8 cellular contexts compared by ENCODE assay signal in genomic region chr13:52128714-52129700, GRCh38. TPM values are rescaled to one million over a fixed set of nuclear protein-coding genes. Genes with fewer than 3 reads are reported as not detected.
DNase-seq lines count a peak whose midpoint lies in the region; ATAC-seq and TF ChIP-seq lines count a peak whose summit lies in the region.

TSS of gene NEK5 (minus strand) at chr13:52129073. CDS start at chr13:52127482, 1,591 bp downstream.

- H3K79me2 ChIP-seq in neural progenitor cell (ENCODE audit: low read depth), result no peaks in the 10 kb centered on the region

- POLR2A ChIA-PET in CD8-positive, alpha-beta T cell (lab: Charles Lee), result interaction anchor here (0.6 to 0.9 kb wide), 2 partner anchors 31 to 1217 kb away, joined by 3 to 4 read pairs; no protein-coding TSS in a partner anchor

- H3K9me3 Mint-ChIP-seq in CD8-positive, alpha-beta T cell, result no peaks in the 10 kb centered on the region
- H3K9me3 Mint-ChIP-seq in neural progenitor cell, result peaks cover 7% of the 10 kb centered on the region

- H3K36me3 ChIP-seq in CD8-positive, alpha-beta T cell (ENCODE audit: insufficient read depth, low read length), result no peaks in the 10 kb centered on the region
- H3K36me3 ChIP-seq in Peyer's patch (peaks cover 0 to 35% (median 0%) of the 10 kb centered on the region in 3 donors), neural progenitor cell (no peaks in the 10 kb centered on the region)

- H3K4me1 Mint-ChIP-seq in CD8-positive, alpha-beta T cell (ENCODE audit: low read depth), result peaks cover 16% of the 10 kb centered on the region
- H3K4me1 Mint-ChIP-seq in neural progenitor cell, result peaks cover 17% of the 10 kb centered on the region

- H3K9me3 ChIP-seq in CD8-positive, alpha-beta T cell (ENCODE audit: low read length), result no peaks in the 10 kb centered on the region
- H3K9me3 ChIP-seq in Peyer's patch (no peaks in the 10 kb centered on the region), neural progenitor cell (ENCODE audit: low read depth) (no peaks in the 10 kb centered on the region)

- peak within 1 kb of the TSS; percentile 79 for H2AFZ ChIP-seq in neural progenitor cell (replicated peaks)

- H3K4me1 ChIP-seq in CD8-positive, alpha-beta T cell (ENCODE audit: insufficient read depth, low read length), result peaks cover 16% of the 10 kb centered on the region
- H3K4me1 ChIP-seq in Peyer's patch (peaks cover 0 to 14% (median 5%) of the 10 kb centered on the region in 4 donors), neural progenitor cell (no peaks in the 10 kb centered on the region)

- peaks cover 5% of the 10 kb centered on the region for H3K27me3 ChIP-seq in CD8-positive, alpha-beta T cell (ENCODE audit: insufficient read depth, low read length)
- no peaks in the 10 kb centered on the region for H3K27me3 ChIP-seq in Peyer's patch
- H3K27me3 ChIP-seq in neural progenitor cell, result peaks cover 21% of the 10 kb centered on the region

- CTCF ChIA-PET in CD8-positive, alpha-beta T cell (lab: Charles Lee), result interaction anchor here (0.9 to 3.2 kb wide), 7 partner anchors 9 to 233 kb away, joined by 3 to 40 read pairs (median 4); partner anchors contain the start of gene ALG11

- H3K4me3 Mint-ChIP-seq in CD8-positive, alpha-beta T cell, result peak within 1 kb of the TSS; percentile 83
- H3K4me3 Mint-ChIP-seq in neural progenitor cell, result peak within 1 kb of the TSS; percentile 92

- H4K20me1 ChIP-seq in neural progenitor cell (ENCODE audit: low read depth), result no peaks in the 10 kb centered on the region

- intact Hi-C loops in CD8-positive, alpha-beta T cell (cut with DNase I, micrococcal nuclease), result loop anchor here (1.0 to 5.0 kb wide), 7 partner anchors 128 to 682 kb away; partner anchors contain the start of gene VPS36 (in 1 of the 2)

- H3K4me3 ChIP-seq in CD8-positive, alpha-beta T cell (ENCODE audit: low read depth, low read length), result peak within 1 kb of the TSS; percentile 62
- H3K4me3 ChIP-seq in Peyer's patch, result peak within 1 kb of the TSS; percentile 46 to 83 (median 59)
- peak within 1 kb of the TSS; percentile 64 for H3K4me3 ChIP-seq in neural progenitor cell

- H3K4me2 ChIP-seq in neural progenitor cell, result peak within 1 kb of the TSS; percentile 85

- peak; percentile 83 for ATAC-seq in CD8-positive, alpha-beta T cell
- ATAC-seq in GM19351 (IDR thresholded peaks at IDR 0.05; ENCODE audit: unreplicated experiment), result peak; percentile 68
- peak; percentile 75 for ATAC-seq in HG03460 (IDR thresholded peaks at IDR 0.05; ENCODE audit: unreplicated experiment)

- no peak within 1 kb of the TSS for H3K27ac ChIP-seq in CD8-positive, alpha-beta T cell (ENCODE audit: low read depth, low read length)
- peak within 1 kb of the TSS in 1 of 4 donors; percentile 21 for H3K27ac ChIP-seq in Peyer's patch
- no peak within 1 kb of the TSS for H3K27ac ChIP-seq in neural progenitor cell
- H3K27ac ChIP-seq in substantia nigra (ENCODE audit: low read depth, low read length, poor library complexity, severe bottlenecking), result peak within 1 kb of the TSS; percentile 10

- H3F3A ChIP-seq in neural progenitor cell (ENCODE audit: low read depth), result peaks cover 3% of the 10 kb centered on the region

- H3K27me3 Mint-ChIP-seq in CD8-positive, alpha-beta T cell (ENCODE audit: low read depth), result peaks cover 16% of the 10 kb centered on the region
- H3K27me3 Mint-ChIP-seq in neural progenitor cell (ENCODE audit: insufficient read depth, low read depth), result peaks cover 4% of the 10 kb centered on the region

- no peaks in the 10 kb centered on the region for H3K36me3 Mint-ChIP-seq in CD8-positive, alpha-beta T cell
- H3K36me3 Mint-ChIP-seq in neural progenitor cell, result peaks cover 31% of the 10 kb centered on the region

- TF ChIP-seq CTCF in CD8-positive, alpha-beta T cell (IDR thresholded peaks at IDR 0.05), result peak; percentile 46
- TF ChIP-seq CTCF in Peyer's patch (IDR thresholded peaks at IDR 0.05), result peak in 5 of 6 experiments; percentile 22 to 82 (median 73)
- peak; percentile 78 for TF ChIP-seq CTCF in neural progenitor cell (IDR thresholded peaks at IDR 0.05)

- peak; percentile 6 to 69 (median 37) for DNase-seq in CD8-positive, alpha-beta T cell
- DNase-seq in Peyer's patch (peak; percentile 22 to 84 (median 76)), activated gamma-delta T cell (lab: John Stamatoyannopoulos, UW) (peak; percentile 16), foreskin melanocyte (peak; percentile 41), neural progenitor cell (ENCODE audit: low spot score) (peak; percentile 92), substantia nigra (lab: John Stamatoyannopoulos, UW) (peak in 40 of 49 donors; percentile 2 to 69 (median 39))

- no peak within 1 kb of the TSS for H3K9ac ChIP-seq in neural progenitor cell

- H3K27ac Mint-ChIP-seq in CD8-positive, alpha-beta T cell, result no peak within 1 kb of the TSS
- peak within 1 kb of the TSS; percentile 14 for H3K27ac Mint-ChIP-seq in neural progenitor cell

- no peak for TF ChIP-seq POLR2A in Peyer's patch (IDR thresholded peaks at IDR 0.05)

RNA-seq across cellular contexts. Expression of gene NEK5, which starts in this region (rescaled TPM):
- total RNA-seq in CD8-positive, alpha-beta T cell, result not detected
- total RNA-seq in Peyer's patch (under 1 TPM in 1 of 4 donors, not detected in 3; 0.27 TPM), neural progenitor cell (ENCODE audit: low replicate concordance) (0.09 and 0.28 TPM in 2 replicates)

Comparison
In these comparisons a context has a peak if more than half of its experiments do, and no peak if none do; other contexts are left out.
1. Peak in DNase-seq, ATAC-seq and H3K4me3 ChIP-seq in CD8-positive, alpha-beta T cell; RNA of the gene not detected or under 1 TPM.
2. Peak in DNase-seq and H3K4me3 ChIP-seq in Peyer's patch; RNA of the gene not detected or under 1 TPM.
3. Peak in DNase-seq, H3K4me3 ChIP-seq and H3K4me2 ChIP-seq in neural progenitor cell; RNA of the gene not detected or under 1 TPM.
4. DNase-seq: peak in every context shown above with its lines; median percentile 92 in neural progenitor cell; 76 in Peyer's patch; 41 in foreskin melanocyte; 39 in substantia nigra; 37 in CD8-positive, alpha-beta T cell; 16 in activated gamma-delta T cell.